In genomic region chr2:203733683-203734082, GRCh38 we compare ENCODE assay signal across 23 cellular contexts. TPM values are rescaled to one million over a fixed set of nuclear protein-coding genes. Genes with fewer than 3 reads are reported as not detected.
DNase-seq lines count a peak whose midpoint lies in the region; ATAC-seq and TF ChIP-seq lines count a peak whose summit lies in the region.
"Had no signal": no experiment of that assay in that cellular context is flagged by ENCODE, and none has a peak within 500 bp of the region (broad histone marks: within the 10 kb centered on the region; RNA-seq: fewer than 3 reads in every experiment).

No MANE protein-coding gene starts in this region.

- 80% methylated on average over 1 of the region's 1 CpG for WGBS in esophagus muscularis mucosa

- intact Hi-C loops in esophagus muscularis mucosa (cut with DNase I), result no loop called here

- H3K4me1 ChIP-seq in SJCRH30 (peaks cover 39% of the 10 kb centered on the region), esophagus muscularis mucosa (no peaks in the 10 kb centered on the region)

- H3K27me3 ChIP-seq in SJCRH30 (no peaks in the 10 kb centered on the region), esophagus muscularis mucosa (no peaks in the 10 kb centered on the region)
- H3K27me3 ChIP-seq: foreskin keratinocyte had no signal

- TF ChIP-seq POLR2A in esophagus muscularis mucosa (IDR thresholded peaks at IDR 0.05; ENCODE audit: low read depth), result no peak

- DNase-seq in activated T-cell treated with anti-CD3 and anti-CD28 coated beads, Interleukin-2, amount 50 U/mL, for 72 hours, result peak; percentile 43 to 54
- DNase-seq in activated T-cell treated with anti-CD3 and anti-CD28 coated beads for 4 hours, result no peak
- no peak for DNase-seq in SJCRH30
- DNase-seq in activated naive CD8-positive, alpha-beta T cell treated with anti-CD3 and anti-CD28 coated beads for 36 hours, result no peak
- DNase-seq in stimulated activated naive CD8-positive, alpha-beta T cell treated with anti-CD3 and anti-CD28 coated beads, Interleukin-15, Interleukin-2, amounts not matched to agents 100 U/mL and 50 U/mL, for 24 hours, result no peak
- no peak for DNase-seq in GM10266 (ENCODE audit: extremely low spot score)
- DNase-seq in esophagus muscularis mucosa (ENCODE audit: extremely low spot score), result no peak
- DNase-seq: activated gamma-delta T cell; C1 segment of cervical spinal cord; cerebellar nuclear complex; erythroblast; foreskin keratinocyte; HCEC 1CT; IMR-90; left colon; NCI-H1417; NCI-H446 treated with DMSO at 0.1 percent for 48 hours; PC-9; SHP77; stimulated activated CD4-positive, alpha-beta T cell treated with anti-CD3 and anti-CD28 coated beads, Interleukin-12 subunit alpha, Interleukin-12 subunit beta, amount 100 ng/mL, for 4 hours; substantia nigra had no signal

- no peaks in the 10 kb centered on the region for H3K36me3 ChIP-seq in SJCRH30
- no peaks in the 10 kb centered on the region for H3K36me3 ChIP-seq in esophagus muscularis mucosa

- H3K4me3 ChIP-seq in SJCRH30 (no peak overlapping the region), esophagus muscularis mucosa (no peak overlapping the region)
- H3K4me3 ChIP-seq: PC-9 had no signal

- peak overlapping the region; percentile 50 to 73 for H3K4me3 Mint-ChIP-seq in activated T-cell treated with anti-CD3 and anti-CD28 coated beads, Interleukin-2, amount 50 U/mL, for 72 hours
- H3K4me3 Mint-ChIP-seq in activated naive CD8-positive, alpha-beta T cell treated with anti-CD3 and anti-CD28 coated beads for 36 hours, result peak overlapping the region; percentile 36
- H3K4me3 Mint-ChIP-seq: memory B cell had no signal

- peak; percentile 53 to 54 for ATAC-seq in activated T-cell treated with anti-CD3 and anti-CD28 coated beads, Interleukin-2, amount 50 U/mL, for 72 hours (replicated peaks in 1 of 2)
- ATAC-seq in stimulated activated naive CD8-positive, alpha-beta T cell treated with anti-CD3 and anti-CD28 coated beads, Interleukin-15, Interleukin-2, amounts not matched to agents 100 U/mL and 50 U/mL, for 24 hours, result peak; percentile 56
- ATAC-seq: foreskin keratinocyte, left colon had no signal

- H3K27ac Mint-ChIP-seq in activated T-cell treated with anti-CD3 and anti-CD28 coated beads, Interleukin-2, amount 50 U/mL, for 72 hours, result peak overlapping the region; percentile 99
- peak overlapping the region; percentile 100 for H3K27ac Mint-ChIP-seq in activated naive CD8-positive, alpha-beta T cell treated with anti-CD3 and anti-CD28 coated beads for 36 hours
- H3K27ac Mint-ChIP-seq: memory B cell had no signal

- H3K36me3 Mint-ChIP-seq in activated T-cell treated with anti-CD3 and anti-CD28 coated beads, Interleukin-2, amount 50 U/mL, for 72 hours (ENCODE audit: insufficient read depth in 2 of 2), result peaks cover 35 to 73% of the 10 kb centered on the region in 2 donors
- peaks cover 90% of the 10 kb centered on the region for H3K36me3 Mint-ChIP-seq in activated naive CD8-positive, alpha-beta T cell treated with anti-CD3 and anti-CD28 coated beads for 36 hours
- H3K36me3 Mint-ChIP-seq: memory B cell had no signal

- H3K27ac ChIP-seq in SJCRH30 (peak overlapping the region; percentile 99), esophagus muscularis mucosa (replicated peaks in 1 of 4) (no peak overlapping the region)
- H3K27ac ChIP-seq: foreskin keratinocyte, PC-9 had no signal

- no peaks in the 10 kb centered on the region for H3K27me3 Mint-ChIP-seq in activated T-cell treated with anti-CD3 and anti-CD28 coated beads, Interleukin-2, amount 50 U/mL, for 72 hours (ENCODE audit: low read depth)
- no peaks in the 10 kb centered on the region for H3K27me3 Mint-ChIP-seq in activated naive CD8-positive, alpha-beta T cell treated with anti-CD3 and anti-CD28 coated beads for 36 hours

- no peak for TF ChIP-seq EP300 in esophagus muscularis mucosa (IDR thresholded peaks at IDR 0.05)

- peaks cover 0 to 2% of the 10 kb centered on the region in 2 donors for H3K9me3 Mint-ChIP-seq in activated T-cell treated with anti-CD3 and anti-CD28 coated beads, Interleukin-2, amount 50 U/mL, for 72 hours
- peaks cover 11% of the 10 kb centered on the region for H3K9me3 Mint-ChIP-seq in activated naive CD8-positive, alpha-beta T cell treated with anti-CD3 and anti-CD28 coated beads for 36 hours
- H3K9me3 Mint-ChIP-seq: memory B cell had no signal

- no peaks in the 10 kb centered on the region for H3K9me3 ChIP-seq in SJCRH30 (replicated peaks)
- no peaks in the 10 kb centered on the region for H3K9me3 ChIP-seq in esophagus muscularis mucosa

- H3K4me1 Mint-ChIP-seq in activated T-cell treated with anti-CD3 and anti-CD28 coated beads, Interleukin-2, amount 50 U/mL, for 72 hours (ENCODE audit: low read depth), result peaks cover 99% of the 10 kb centered on the region
- peaks cover 99% of the 10 kb centered on the region for H3K4me1 Mint-ChIP-seq in activated naive CD8-positive, alpha-beta T cell treated with anti-CD3 and anti-CD28 coated beads for 36 hours
- H3K4me1 Mint-ChIP-seq: memory B cell had no signal

- no peak for TF ChIP-seq CTCF in GM10266 (IDR thresholded peaks at IDR 0.05; ENCODE audit: control insufficient read depth, insufficient read depth, low read depth, missing control alignments)
- no peak for TF ChIP-seq CTCF in esophagus muscularis mucosa (IDR thresholded peaks at IDR 0.05)

RNA-seq across cellular contexts. Expression of gene CD28, which starts 27.2 kb away (rescaled TPM):
- 100 to 1,000 TPM; 177 to 206 TPM for total RNA-seq in activated T-cell treated with anti-CD3 and anti-CD28 coated beads, Interleukin-2, amount 50 U/mL, for 72 hours
- total RNA-seq in SJCRH30 (2014; rRNA removed; shearing (Covaris generic)), result 0.18 and 0.24 TPM in 2 replicates
- 10 to 100 TPM; 84.0 to 88.8 TPM for total RNA-seq in activated naive CD8-positive, alpha-beta T cell treated with anti-CD3 and anti-CD28 coated beads for 36 hours
- 1 to 10 TPM in 1 of 4 donors, under 1 TPM in 3; under 0.01 to 2.2 (median 0.28) TPM for total RNA-seq in esophagus muscularis mucosa
- total RNA-seq: foreskin keratinocyte, IMR-90, osteoblast, PC-9 had no signal

Comparison
In these comparisons a context has a peak if more than half of its experiments do, and no peak if none do; other contexts are left out.
1. DNase-seq: peak in activated T-cell treated with anti-CD3 and anti-CD28 coated beads, Interleukin-2, amount 50 U/mL, for 72 hours (2 of 2); none in activated T-cell treated with anti-CD3 and anti-CD28 coated beads for 4 hours (single experiment), SJCRH30 (0 of 2), activated naive CD8-positive, alpha-beta T cell treated with anti-CD3 and anti-CD28 coated beads for 36 hours (single experiment), stimulated activated naive CD8-positive, alpha-beta T cell treated with anti-CD3 and anti-CD28 coated beads, Interleukin-15, Interleukin-2, amounts not matched to agents 100 U/mL and 50 U/mL, for 24 hours (single experiment), GM10266 (single experiment) and esophagus muscularis mucosa (single experiment).
2. RNA of gene CD28, which starts 27.2 kb away (total RNA-seq): 177 to 206 TPM in activated T-cell treated with anti-CD3 and anti-CD28 coated beads, Interleukin-2, amount 50 U/mL, for 72 hours and 84.0 to 88.8 TPM in activated naive CD8-positive, alpha-beta T cell treated with anti-CD3 and anti-CD28 coated beads for 36 hours; under 0.01 to 2.2 TPM in esophagus muscularis mucosa and 0.18 to 0.24 TPM in SJCRH30; every median in the first group is over 10 times any median in the second.